ENCODE assay signal across 20 cellular contexts in the genomic region with DNA sequence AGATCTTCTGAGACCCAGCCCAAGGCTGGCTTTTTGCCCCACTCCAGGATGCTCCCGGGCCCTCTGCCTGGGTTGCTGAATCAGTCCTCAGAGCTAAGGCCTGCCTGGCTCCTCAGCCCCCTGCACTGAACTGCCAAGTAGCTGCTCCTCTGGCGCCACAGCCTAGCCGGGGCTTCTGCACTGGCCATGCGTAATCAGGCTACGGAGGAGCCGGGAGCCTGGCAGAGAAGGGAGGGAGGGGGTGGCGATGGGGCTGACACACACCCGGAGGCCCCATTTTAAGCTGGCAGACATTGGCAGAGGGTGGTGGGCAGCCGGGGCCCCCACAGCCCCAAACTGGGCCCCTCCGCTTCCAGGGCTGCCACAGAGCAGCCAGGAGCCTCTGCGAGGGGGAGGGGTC. TPM values are rescaled to one million over a fixed set of nuclear protein-coding genes. Genes with fewer than 3 reads are reported as not detected.
DNase-seq lines count a peak whose midpoint lies in the region; ATAC-seq and TF ChIP-seq lines count a peak whose summit lies in the region.
"Had no signal": no experiment of that assay in that cellular context is flagged by ENCODE, and none has a peak within 500 bp of the region (broad histone marks: within the 10 kb centered on the region; RNA-seq: fewer than 3 reads in every experiment).

No MANE protein-coding gene starts in this region.

- DNase-seq in GM23338 (ENCODE audit: low spot score) (no peak), anterior cingulate cortex (lab: John Stamatoyannopoulos, UW) (peak in 49 of 58 donors; percentile 8 to 83 (median 39)), right lobe of liver (no peak), pons (ENCODE audit: low spot score) (peak; percentile 31), GDM1 (lab: John Stamatoyannopoulos, UW) (no peak), cortex of kidney (lab: John Stamatoyannopoulos, UW) (no peak)
- DNase-seq in activated T-cell treated with anti-CD3 and anti-CD28 coated beads, Interleukin-2, amount 50 U/mL, for 4 hours: no peak
- no peak for DNase-seq in activated T-cell treated with anti-CD3 and anti-CD28 coated beads, Interleukin-2, amount 50 U/mL, for 48 hours
- DNase-seq: CD8-positive, alpha-beta T cell; DMS53; EL; GOT3; KG1; NCI-H1417 treated with DMSO at 0.1 percent for 48 hours; NCI-H187 treated with DMSO at 0.1 percent for 48 hours; NCI-H226; NCI-H526; SJCRH30 had no signal

- peaks cover 13% of the 10 kb centered on the region; the same call in 1 of the 2 replicates for H3K4me1 ChIP-seq in GM23338 (ENCODE audit: insufficient read depth)
- peaks cover 0 to 67% (median 25%) of the 10 kb centered on the region in 4 donors for H3K4me1 ChIP-seq in right lobe of liver

- H3K36me3 ChIP-seq in GM23338 (ENCODE audit: insufficient read depth): no peaks in the 10 kb centered on the region
- H3K36me3 ChIP-seq in right lobe of liver: no peaks in the 10 kb centered on the region
- H3K36me3 ChIP-seq: BLaER1, SJCRH30 had no signal

- no CpG with 5 or more reads among the region's 11 CpGs for WGBS in right lobe of liver (ENCODE audit: insufficient coverage, low coverage, low lambda C conversion rate, missing lambda C conversion rate)

- H3F3A ChIP-seq in GM23338 (replicated peaks; ENCODE audit: low read depth): 0 out of 2 replicates have a peak, but pooled peaks cover 5% of the 10 kb centered on the region

- peaks cover 9% of the 10 kb centered on the region for H3K27me3 Mint-ChIP-seq in GM23338 (ENCODE audit: insufficient read depth, low read depth, poor library complexity)
- peaks cover 14% of the 10 kb centered on the region for H3K27me3 Mint-ChIP-seq in activated T-cell treated with anti-CD3 and anti-CD28 coated beads, Interleukin-2, amount 50 U/mL, for 4 hours (ENCODE audit: low read depth)

- no peak for TF ChIP-seq CTCF in GM23338 (conservative IDR thresholded peaks at IDR 0.05; ENCODE audit: low read depth in 2 of 2)
- TF ChIP-seq CTCF in right lobe of liver (IDR thresholded peaks at IDR 0.05): no peak

- no peaks in the 10 kb centered on the region for H3K9me3 ChIP-seq in right lobe of liver
- H3K9me3 ChIP-seq: A549, BLaER1, SJCRH30 had no signal

- no peaks in the 10 kb centered on the region for H3K27me3 ChIP-seq in GM23338 (ENCODE audit: insufficient read depth)
- H3K27me3 ChIP-seq in right lobe of liver: no peaks in the 10 kb centered on the region
- H3K27me3 ChIP-seq: BLaER1, SJCRH30 had no signal

- no peak for TF ChIP-seq POLR2A in right lobe of liver (IDR thresholded peaks at IDR 0.05)

- intact Hi-C loops in right lobe of liver (cut with DNase I): no loop called here

- peaks cover 7% of the 10 kb centered on the region for H3K79me2 ChIP-seq in GM23338 (replicated peaks; ENCODE audit: insufficient read depth)

- H3K4me3 ChIP-seq in GM23338: no peak overlapping the region
- H3K4me3 ChIP-seq in right lobe of liver: peak overlapping the region in 1 of 3 donors; percentile 12
- H3K4me3 ChIP-seq: A549, BLaER1, SJCRH30 had no signal

- H3K27ac ChIP-seq in GM23338 (ENCODE audit: low read depth) (no peak overlapping the region), right lobe of liver (peak overlapping the region in 2 of 3 donors; percentile 95 to 97)
- H3K27ac ChIP-seq: A549, BLaER1, SJCRH30 had no signal

- no peak overlapping the region for H2AFZ ChIP-seq in GM23338

- no peak overlapping the region for H3K4me3 Mint-ChIP-seq in GM23338
- H3K4me3 Mint-ChIP-seq in activated T-cell treated with anti-CD3 and anti-CD28 coated beads, Interleukin-2, amount 50 U/mL, for 4 hours: no peak overlapping the region
- H3K4me3 Mint-ChIP-seq: CD8-positive, alpha-beta T cell had no signal

- no peak overlapping the region for H3K27ac Mint-ChIP-seq in GM23338
- H3K27ac Mint-ChIP-seq: CD8-positive, alpha-beta T cell had no signal

- no peak overlapping the region for H3K4me2 ChIP-seq in GM23338
- H3K4me2 ChIP-seq: A549, BLaER1 had no signal

- peaks cover 29% of the 10 kb centered on the region for H3K4me1 Mint-ChIP-seq in GM23338
- H3K4me1 Mint-ChIP-seq in activated T-cell treated with anti-CD3 and anti-CD28 coated beads, Interleukin-2, amount 50 U/mL, for 4 hours (ENCODE audit: low read depth): no peaks in the 10 kb centered on the region

- H3K9me3 Mint-ChIP-seq in GM23338: no peaks in the 10 kb centered on the region
- H3K9me3 Mint-ChIP-seq in activated T-cell treated with anti-CD3 and anti-CD28 coated beads, Interleukin-2, amount 50 U/mL, for 4 hours: no peaks in the 10 kb centered on the region
- H3K9me3 Mint-ChIP-seq: CD8-positive, alpha-beta T cell had no signal

- H3K9me2 ChIP-seq in GM23338 (ENCODE audit: insufficient read depth): no peaks in the 10 kb centered on the region

- H4K20me1 ChIP-seq in GM23338 (replicated peaks; ENCODE audit: insufficient read depth): peaks cover 3% of the 10 kb centered on the region
- H4K20me1 ChIP-seq: BLaER1 had no signal

- H3K36me3 Mint-ChIP-seq in GM23338 (ENCODE audit: low read depth): no peaks in the 10 kb centered on the region
- H3K36me3 Mint-ChIP-seq in activated T-cell treated with anti-CD3 and anti-CD28 coated beads, Interleukin-2, amount 50 U/mL, for 4 hours (ENCODE audit: insufficient read depth): no peaks in the 10 kb centered on the region
- H3K36me3 Mint-ChIP-seq: CD8-positive, alpha-beta T cell had no signal

- peak; percentile 65 for ATAC-seq in GM23338
- ATAC-seq in right lobe of liver: no peak
- no peak for ATAC-seq in activated T-cell treated with anti-CD3 and anti-CD28 coated beads, Interleukin-2, amount 50 U/mL, for 4 hours
- ATAC-seq: A549; CD8-positive, alpha-beta T cell had no signal

TF ChIP-seq in GM23338, 12 proteins besides CTCF, POLR2A, EP300 and RAD21 (continues in another document):
- TF ChIP-seq POLR2AphosphoS5 (IDR thresholded peaks at IDR 0.05; ENCODE audit: low read depth) (no peak), JUNB (IDR thresholded peaks at IDR 0.05; ENCODE audit: unreplicated experiment) (no peak)
- TF ChIP-seq, protein P1, sequence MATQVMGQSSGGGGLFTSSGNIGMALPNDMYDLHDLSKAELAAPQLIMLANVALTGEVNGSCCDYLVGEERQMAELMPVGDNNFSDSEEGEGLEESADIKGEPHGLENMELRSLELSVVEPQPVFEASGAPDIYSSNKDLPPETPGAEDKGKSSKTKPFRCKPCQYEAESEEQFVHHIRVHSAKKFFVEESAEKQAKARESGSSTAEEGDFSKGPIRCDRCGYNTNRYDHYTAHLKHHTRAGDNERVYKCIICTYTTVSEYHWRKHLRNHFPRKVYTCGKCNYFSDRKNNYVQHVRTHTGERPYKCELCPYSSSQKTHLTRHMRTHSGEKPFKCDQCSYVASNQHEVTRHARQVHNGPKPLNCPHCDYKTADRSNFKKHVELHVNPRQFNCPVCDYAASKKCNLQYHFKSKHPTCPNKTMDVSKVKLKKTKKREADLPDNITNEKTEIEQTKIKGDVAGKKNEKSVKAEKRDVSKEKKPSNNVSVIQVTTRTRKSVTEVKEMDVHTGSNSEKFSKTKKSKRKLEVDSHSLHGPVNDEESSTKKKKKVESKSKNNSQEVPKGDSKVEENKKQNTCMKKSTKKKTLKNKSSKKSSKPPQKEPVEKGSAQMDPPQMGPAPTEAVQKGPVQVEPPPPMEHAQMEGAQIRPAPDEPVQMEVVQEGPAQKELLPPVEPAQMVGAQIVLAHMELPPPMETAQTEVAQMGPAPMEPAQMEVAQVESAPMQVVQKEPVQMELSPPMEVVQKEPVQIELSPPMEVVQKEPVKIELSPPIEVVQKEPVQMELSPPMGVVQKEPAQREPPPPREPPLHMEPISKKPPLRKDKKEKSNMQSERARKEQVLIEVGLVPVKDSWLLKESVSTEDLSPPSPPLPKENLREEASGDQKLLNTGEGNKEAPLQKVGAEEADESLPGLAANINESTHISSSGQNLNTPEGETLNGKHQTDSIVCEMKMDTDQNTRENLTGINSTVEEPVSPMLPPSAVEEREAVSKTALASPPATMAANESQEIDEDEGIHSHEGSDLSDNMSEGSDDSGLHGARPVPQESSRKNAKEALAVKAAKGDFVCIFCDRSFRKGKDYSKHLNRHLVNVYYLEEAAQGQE (IDR thresholded peaks at IDR 0.05; ENCODE audit: unreplicated experiment): no peak

RNA-seq across cellular contexts. Expression of a gene that starts 38.7 kb away (rescaled TPM):
- total RNA-seq in GM23338 (2014; rRNA removed; shearing (Covaris generic)): 166 and 187 TPM in 2 replicates
- polyA plus RNA-seq in GM23338 (2016; fragmentation: Nextera tagmentation; extraction: Ambion mirVana): 116 and 120 TPM in 2 replicates
- 10 to 100 TPM; 23.2 to 81.5 (median 48.1) TPM for total RNA-seq in right lobe of liver
- total RNA-seq in activated T-cell treated with anti-CD3 and anti-CD28 coated beads, Interleukin-2, amount 50 U/mL, for 4 hours: under 1 TPM; 0.33 to 0.38 (median 0.34) TPM
- total RNA-seq: CD8-positive, alpha-beta T cell had no signal

Comparison
In these comparisons a context has a peak if more than half of its experiments do, and no peak if none do; other contexts are left out.
1. DNase-seq: peak in anterior cingulate cortex (49 of 58) and pons (single experiment); none in GM23338 (single experiment), right lobe of liver (0 of 3), GDM1 (single experiment), activated T-cell treated with anti-CD3 and anti-CD28 coated beads, Interleukin-2, amount 50 U/mL, for 4 hours (single experiment), cortex of kidney (single experiment) and activated T-cell treated with anti-CD3 and anti-CD28 coated beads, Interleukin-2, amount 50 U/mL, for 48 hours (0 of 2).
2. RNA of a gene that starts 38.7 kb away (total RNA-seq): 166 to 187 TPM in GM23338 and 23.2 to 81.5 TPM in right lobe of liver; 0.33 to 0.38 TPM in activated T-cell treated with anti-CD3 and anti-CD28 coated beads, Interleukin-2, amount 50 U/mL, for 4 hours; every median in the first group is over 10 times any median in the second.